In genomic region chr11:71426413-71426812, GRCh38 we compare ENCODE assay signal across 27 cellular contexts. TPM values are rescaled to one million over a fixed set of nuclear protein-coding genes. Genes with fewer than 3 reads are reported as not detected.
A peak's percentile ranks its signal among the peaks of the same experiment; 100 is the strongest.
DNase-seq lines count a peak whose midpoint lies in the region; ATAC-seq, FAIRE-seq and TF ChIP-seq lines count a peak whose summit lies in the region.
"Had no signal": no experiment of that assay in that cellular context is flagged by ENCODE, and none has a peak within 500 bp of the region (broad histone marks: within the 10 kb centered on the region; RNA-seq: fewer than 3 reads in every experiment).

No MANE protein-coding gene starts in this region.

- no peaks in the 10 kb centered on the region for H3K79me2 ChIP-seq in OCI-LY7 (ENCODE audit: insufficient read depth, low read depth, low read length)
- H3K79me2 ChIP-seq in mammary epithelial cell (ENCODE audit: insufficient read depth, low read length) = no peaks in the 10 kb centered on the region
- H3K79me2 ChIP-seq in keratinocyte (ENCODE audit: control insufficient read depth, insufficient read depth, low read length) = no peaks in the 10 kb centered on the region

- H2AFZ ChIP-seq in OCI-LY7 (ENCODE audit: low read length) (peak overlapping the region; percentile 47; the same call in 1 of the 2 replicates), mammary epithelial cell (ENCODE audit: low read depth, low read length) (no peak overlapping the region), keratinocyte (ENCODE audit: control insufficient read depth, low read length) (no peak overlapping the region)

- H3K36me3 ChIP-seq in OCI-LY7 (ENCODE audit: insufficient read depth, low read length) (no peaks in the 10 kb centered on the region), mammary epithelial cell (ENCODE audit: insufficient read depth, low read length) (no peaks in the 10 kb centered on the region), keratinocyte (ENCODE audit: control insufficient read depth in 2 of 2, extremely low read depth in 1 of 2, insufficient read depth in 2 of 2, low read length in 2 of 2) (no peaks in the 10 kb centered on the region), Peyer's patch (no peaks in the 10 kb centered on the region)
- H3K36me3 ChIP-seq: gastroesophageal sphincter, WERI-Rb-1 had no signal

- no TSS peak for BruUV-seq in OCI-LY7 (replicated peaks; lab: Mats Ljungman, UMichigan)
- no TSS peak for BruUV-seq in mammary epithelial cell (replicated peaks; lab: Mats Ljungman, UMichigan)

- H3K9ac ChIP-seq in mammary epithelial cell (ENCODE audit: insufficient read depth, low read length) (no peak overlapping the region), keratinocyte (ENCODE audit: control insufficient read depth, extremely low read depth, insufficient read depth, low read length) (no peak overlapping the region)

- DNase-seq in activated CD8-positive, alpha-beta T cell treated with anti-CD3 and anti-CD28 coated beads for 36 hours = no peak
- DNase-seq in activated CD8-positive, alpha-beta T cell treated with anti-CD3 and anti-CD28 coated beads, Interleukin-2, amount 10 ng/mL, durations not matched to agents 7 days and 5 days = no peak
- DNase-seq in OCI-LY7 (ENCODE audit: low spot score) (no peak), mammary epithelial cell (peak; percentile 26), keratinocyte (ENCODE audit: low read depth, low spot score) (no peak), Peyer's patch (no peak), NAMALWA (ENCODE audit: low spot score) (no peak), NCI-H2081 treated with DMSO at 0.1 percent for 48 hours (lab: John Stamatoyannopoulos, UW) (no peak)
- DNase-seq: activated naive CD4-positive, alpha-beta T cell treated with anti-CD3 and anti-CD28 coated beads for 36 hours; activated T-cell treated with anti-CD3 and anti-CD28 coated beads, Interleukin-2, amount 50 U/mL, for 1 hour; amniotic stem cell; DMS79 treated with DMSO at 0.1 percent for 48 hours; effector CD8-positive, alpha-beta T cell; hippocampal formation; IMR-90; left cardiac atrium; MV-4-11; NCI-H1436 treated with DMSO at 0.1 percent for 48 hours; NCI-H2107; NCI-H446; nephron progenitor cell; T-cell; WERI-Rb-1 had no signal

- no peaks in the 10 kb centered on the region for H4K20me1 ChIP-seq in OCI-LY7 (ENCODE audit: insufficient read depth, low read length)
- no peaks in the 10 kb centered on the region for H4K20me1 ChIP-seq in mammary epithelial cell (ENCODE audit: insufficient read depth, low read length)
- peaks cover 2% of the 10 kb centered on the region for H4K20me1 ChIP-seq in keratinocyte (ENCODE audit: control insufficient read depth, extremely low read depth, insufficient read depth, low read length)

- H3K4me1 ChIP-seq in OCI-LY7 (ENCODE audit: insufficient read depth, low read length, poor library complexity, severe bottlenecking) (peaks cover 35% of the 10 kb centered on the region), mammary epithelial cell (ENCODE audit: insufficient read depth, low read length) (peaks cover 29% of the 10 kb centered on the region), keratinocyte (ENCODE audit: control insufficient read depth, extremely low read depth, insufficient read depth, low read length) (peaks cover 15% of the 10 kb centered on the region), Peyer's patch (no peaks in the 10 kb centered on the region)
- H3K4me1 ChIP-seq: gastroesophageal sphincter had no signal

- no peak for TF ChIP-seq POLR2A in Peyer's patch (IDR thresholded peaks at IDR 0.05)

- no peaks in the 10 kb centered on the region for H3K9me2 ChIP-seq in OCI-LY7 (ENCODE audit: insufficient read depth, low read length)

- peaks cover 1% of the 10 kb centered on the region for H3K9me3 Mint-ChIP-seq in activated CD8-positive, alpha-beta T cell treated with anti-CD3 and anti-CD28 coated beads for 36 hours
- no peaks in the 10 kb centered on the region for H3K9me3 Mint-ChIP-seq in activated CD8-positive, alpha-beta T cell treated with anti-CD3 and anti-CD28 coated beads, Interleukin-2, amount 10 ng/mL, durations not matched to agents 7 days and 5 days (ENCODE audit: insufficient read depth)
- H3K9me3 Mint-ChIP-seq: activated naive CD4-positive, alpha-beta T cell treated with anti-CD3 and anti-CD28 coated beads for 36 hours; memory B cell; stimulated activated memory B cell treated with anti-CD40 and anti-IgM and Interleukin-4, amounts not matched to agents 10 μg/mL and 1 μg/mL and 100 μg/mL, for 72 hours; T-cell had no signal

- H3K9me1 ChIP-seq in keratinocyte (ENCODE audit: control insufficient read depth, extremely low read depth, insufficient read depth, low read length) = peaks cover 3% of the 10 kb centered on the region

- in situ Hi-C loops in mammary epithelial cell (cut with MboI; ENCODE audit: low sequenced_read_pairs in 2 of 2) = no loop called here

- H3K27ac ChIP-seq in OCI-LY7 (ENCODE audit: low read depth, low read length, poor library complexity, severe bottlenecking) (peak overlapping the region; percentile 25), mammary epithelial cell (ENCODE audit: insufficient read depth, low read depth, low read length) (no peak overlapping the region), keratinocyte (ENCODE audit: control insufficient read depth, insufficient read depth, low read length) (no peak overlapping the region), Peyer's patch (no peak overlapping the region)
- H3K27ac ChIP-seq: gastroesophageal sphincter, WERI-Rb-1 had no signal

- peak; percentile 14 for ATAC-seq in activated CD8-positive, alpha-beta T cell treated with anti-CD3 and anti-CD28 coated beads for 36 hours
- ATAC-seq in activated CD8-positive, alpha-beta T cell treated with anti-CD3 and anti-CD28 coated beads, Interleukin-2, amount 10 ng/mL, durations not matched to agents 7 days and 5 days = no peak
- ATAC-seq: gastroesophageal sphincter, T-cell had no signal

- peak overlapping the region; percentile 24 for H3K4me2 ChIP-seq in OCI-LY7 (ENCODE audit: low read length)
- no peak overlapping the region for H3K4me2 ChIP-seq in mammary epithelial cell (ENCODE audit: insufficient read depth, low read depth, low read length)
- H3K4me2 ChIP-seq in keratinocyte (ENCODE audit: control insufficient read depth, extremely low read depth, insufficient read depth, low read depth, low read length) = no peak overlapping the region

- no peak for TF ChIP-seq CTCF in activated CD8-positive, alpha-beta T cell treated with anti-CD3 and anti-CD28 coated beads for 36 hours (IDR thresholded peaks at IDR 0.05)
- no peak; the same call in 1 of the 2 replicates for TF ChIP-seq CTCF in OCI-LY7 (conservative IDR thresholded peaks at IDR 0.05; ENCODE audit: low read length)
- TF ChIP-seq CTCF in mammary epithelial cell (conservative IDR thresholded peaks at IDR 0.05 in 1 of 2, IDR thresholded peaks at IDR 0.05 in 1 of 2; ENCODE audit: extremely low read depth in 1 of 2, insufficient read depth in 1 of 2, low read depth in 1 of 2, low read length in 2 of 2) = no peak
- no peak for TF ChIP-seq CTCF in keratinocyte (optimal IDR thresholded peaks at IDR 0.05 in 1 of 3, IDR thresholded peaks at IDR 0.05 in 1 of 3, conservative IDR thresholded peaks at IDR 0.05 in 1 of 3; ENCODE audit: extremely low read depth in 1 of 3, insufficient read depth in 2 of 3, low read length in 3 of 3)
- TF ChIP-seq CTCF in Peyer's patch (IDR thresholded peaks at IDR 0.05) = peak in 1 of 6 experiments; percentile 5

- no peaks in the 10 kb centered on the region for H3K27me3 Mint-ChIP-seq in activated CD8-positive, alpha-beta T cell treated with anti-CD3 and anti-CD28 coated beads for 36 hours
- no peaks in the 10 kb centered on the region for H3K27me3 Mint-ChIP-seq in activated CD8-positive, alpha-beta T cell treated with anti-CD3 and anti-CD28 coated beads, Interleukin-2, amount 10 ng/mL, durations not matched to agents 7 days and 5 days (ENCODE audit: low read depth)
- H3K27me3 Mint-ChIP-seq: memory B cell; stimulated activated memory B cell treated with anti-CD40 and anti-IgM and Interleukin-4, amounts not matched to agents 10 μg/mL and 1 μg/mL and 100 μg/mL, for 72 hours had no signal

- WGBS in mammary epithelial cell (ENCODE audit: low coverage, missing lambda C conversion rate) = 98% methylated on average over 3 of the region's 3 CpGs

- H3K27ac Mint-ChIP-seq in activated CD8-positive, alpha-beta T cell treated with anti-CD3 and anti-CD28 coated beads for 36 hours = no peak overlapping the region
- H3K27ac Mint-ChIP-seq in activated CD8-positive, alpha-beta T cell treated with anti-CD3 and anti-CD28 coated beads, Interleukin-2, amount 10 ng/mL, durations not matched to agents 7 days and 5 days = no peak overlapping the region
- H3K27ac Mint-ChIP-seq: activated naive CD4-positive, alpha-beta T cell treated with anti-CD3 and anti-CD28 coated beads for 36 hours; memory B cell; nephron progenitor cell; stimulated activated memory B cell treated with anti-CD40 and anti-IgM and Interleukin-4, amounts not matched to agents 10 μg/mL and 1 μg/mL and 100 μg/mL, for 72 hours; T-cell had no signal

- H3K4me3 Mint-ChIP-seq in activated CD8-positive, alpha-beta T cell treated with anti-CD3 and anti-CD28 coated beads for 36 hours = no peak overlapping the region
- no peak overlapping the region for H3K4me3 Mint-ChIP-seq in activated CD8-positive, alpha-beta T cell treated with anti-CD3 and anti-CD28 coated beads, Interleukin-2, amount 10 ng/mL, durations not matched to agents 7 days and 5 days
- H3K4me3 Mint-ChIP-seq: activated naive CD4-positive, alpha-beta T cell treated with anti-CD3 and anti-CD28 coated beads for 36 hours; memory B cell; nephron progenitor cell; stimulated activated memory B cell treated with anti-CD40 and anti-IgM and Interleukin-4, amounts not matched to agents 10 μg/mL and 1 μg/mL and 100 μg/mL, for 72 hours; T-cell had no signal

- peak; percentile 32 for FAIRE-seq in keratinocyte (lab: Jason Lieb, UNC)
- FAIRE-seq: colon had no signal

- H3K9me3 ChIP-seq in OCI-LY7 (ENCODE audit: low read length) = no peaks in the 10 kb centered on the region
- no peaks in the 10 kb centered on the region for H3K9me3 ChIP-seq in mammary epithelial cell (replicated peaks; ENCODE audit: insufficient read depth, low read length)
- no peaks in the 10 kb centered on the region for H3K9me3 ChIP-seq in keratinocyte (ENCODE audit: control insufficient read depth, low read depth, low read length)
- no peaks in the 10 kb centered on the region for H3K9me3 ChIP-seq in Peyer's patch

- H3K27me3 ChIP-seq in mammary epithelial cell (ENCODE audit: insufficient read depth, low read length) = no peaks in the 10 kb centered on the region
- peaks cover 5% of the 10 kb centered on the region for H3K27me3 ChIP-seq in keratinocyte (ENCODE audit: control insufficient read depth, extremely low read depth, insufficient read depth, low read length)
- no peaks in the 10 kb centered on the region for H3K27me3 ChIP-seq in Peyer's patch

- intact Hi-C loops in activated CD8-positive, alpha-beta T cell treated with anti-CD3 and anti-CD28 coated beads for 36 hours (cut with micrococcal nuclease) = no loop called here
- intact Hi-C loops in OCI-LY7 (cut with micrococcal nuclease; ENCODE audit: unreplicated experiment) = loop anchor here (2.0 to 10.0 kb wide), 2 partner anchors 22 to 172 kb away; partner anchors contain the start of genes DHCR7 and SHANK2
- intact Hi-C loops in mammary epithelial cell (cut with micrococcal nuclease) = no loop called here

- POLR2A ChIA-PET in activated CD8-positive, alpha-beta T cell treated with anti-CD3 and anti-CD28 coated beads for 36 hours (lab: Charles Lee) = no interaction called here
- POLR2A ChIA-PET in activated CD8-positive, alpha-beta T cell treated with anti-CD3 and anti-CD28 coated beads, Interleukin-2, amount 10 ng/mL, durations not matched to agents 7 days and 5 days (lab: Charles Lee) = no interaction called here
- POLR2A ChIA-PET in OCI-LY7 (lab: Charles Lee) = interaction anchor here (0.9 to 1.5 kb wide), 5 partner anchors 13 to 967 kb away, joined by 3 to 5 read pairs (median 5); partner anchors contain the start of gene DHCR7

- dilution Hi-C loops in mammary epithelial cell (cut with HindIII; ENCODE audit: low sequenced_read_pairs) (loop anchor here (10.0 kb wide), 1 partner anchor 322 kb away; no protein-coding TSS in a partner anchor), keratinocyte (cut with MboI; ENCODE audit: extremely low pct_ligation_motif_present, low sequenced_read_pairs) (no loop called here)

- H3K36me3 Mint-ChIP-seq in activated CD8-positive, alpha-beta T cell treated with anti-CD3 and anti-CD28 coated beads for 36 hours (ENCODE audit: low read depth) = no peaks in the 10 kb centered on the region
- no peaks in the 10 kb centered on the region for H3K36me3 Mint-ChIP-seq in activated CD8-positive, alpha-beta T cell treated with anti-CD3 and anti-CD28 coated beads, Interleukin-2, amount 10 ng/mL, durations not matched to agents 7 days and 5 days (ENCODE audit: low read depth)
- H3K36me3 Mint-ChIP-seq: memory B cell; stimulated activated memory B cell treated with anti-CD40 and anti-IgM and Interleukin-4, amounts not matched to agents 10 μg/mL and 1 μg/mL and 100 μg/mL, for 72 hours; T-cell had no signal

- CTCF ChIA-PET in activated CD8-positive, alpha-beta T cell treated with anti-CD3 and anti-CD28 coated beads for 36 hours (lab: Charles Lee) = interaction anchor here (1.5 kb wide), 1 partner anchor 10 kb away, joined by 4 read pairs; no protein-coding TSS in a partner anchor
- CTCF ChIA-PET in activated CD8-positive, alpha-beta T cell treated with anti-CD3 and anti-CD28 coated beads, Interleukin-2, amount 10 ng/mL, durations not matched to agents 7 days and 5 days (lab: Charles Lee) = interaction anchor here (0.9 to 1.2 kb wide), 2 partner anchors 10 to 21 kb away, joined by 3 to 4 read pairs; partner anchors contain the start of gene DHCR7
- CTCF ChIA-PET in OCI-LY7 (lab: Charles Lee; ENCODE audit: unreplicated experiment) = interaction anchor here (0.6 to 1.7 kb wide), 2 partner anchors 52 to 83 kb away, joined by 3 to 6 read pairs; no protein-coding TSS in a partner anchor
- CTCF ChIA-PET in mammary epithelial cell (lab: Charles Lee; ENCODE audit: low non-redundant PET) = no interaction called here

- peaks cover 11% of the 10 kb centered on the region for H3K4me1 Mint-ChIP-seq in activated CD8-positive, alpha-beta T cell treated with anti-CD3 and anti-CD28 coated beads for 36 hours (ENCODE audit: low read depth)
- peaks cover 8% of the 10 kb centered on the region for H3K4me1 Mint-ChIP-seq in activated CD8-positive, alpha-beta T cell treated with anti-CD3 and anti-CD28 coated beads, Interleukin-2, amount 10 ng/mL, durations not matched to agents 7 days and 5 days (ENCODE audit: low read depth)

- no peak overlapping the region for H3K4me3 ChIP-seq in OCI-LY7 (ENCODE audit: low read depth, low read length, poor library complexity, severe bottlenecking)
- H3K4me3 ChIP-seq in mammary epithelial cell (replicated peaks in 1 of 3; ENCODE audit: insufficient read depth in 1 of 3, low read depth in 2 of 3, low read length in 3 of 3) = no peak overlapping the region
- H3K4me3 ChIP-seq in keratinocyte (ENCODE audit: control insufficient read depth in 2 of 3, extremely low read depth in 1 of 3, insufficient read depth in 2 of 3, low read depth in 1 of 3, low read length in 3 of 3) = no peak overlapping the region
- no peak overlapping the region for H3K4me3 ChIP-seq in Peyer's patch
- H3K4me3 ChIP-seq: gastroesophageal sphincter had no signal

RNA-seq across cellular contexts. Expression of gene DHCR7, which starts 21.8 kb away (rescaled TPM):
- 10 to 100 TPM; 66.4 to 68.9 TPM for total RNA-seq in activated CD8-positive, alpha-beta T cell treated with anti-CD3 and anti-CD28 coated beads for 36 hours
- total RNA-seq in activated CD8-positive, alpha-beta T cell treated with anti-CD3 and anti-CD28 coated beads, Interleukin-2, amount 10 ng/mL, durations not matched to agents 7 days and 5 days = 10 to 100 TPM; 57.9 to 58.8 TPM
- 25.8 and 33.4 TPM in 2 replicates for total RNA-seq in OCI-LY7 (2014; rRNA removed; shearing (Covaris generic))
- total RNA-seq in OCI-LY7 (2022) (88.5 and 110 TPM in 2 replicates), mammary epithelial cell (100 to 1,000 TPM in 1 of 2 donors, 10 to 100 TPM in 1; 62.8 to 231 TPM), Peyer's patch (100 to 1,000 TPM in 1 of 4 donors, 10 to 100 TPM in 2, 1 to 10 TPM in 1; 5.0 to 101 (median 36.8) TPM)
- polyA plus RNA-seq in mammary epithelial cell (173 TPM), keratinocyte (128 to 157 TPM (median 143 TPM) in 3 replicates)
- polyA minus RNA-seq in mammary epithelial cell (402 TPM), keratinocyte (153 to 420 TPM (median 173 TPM) in 3 replicates)
- 28.1 TPM for polyA plus RNA-seq in keratinocyte (2011; ENCODE audit: low read depth)
- 73.9 and 86.2 TPM in 2 replicates for polyA plus RNA-seq in keratinocyte (2011; cell fraction: cytosol; rRNA removed)
- 170 and 178 TPM in 2 replicates for polyA plus RNA-seq in keratinocyte (2011; cell fraction: nucleus; rRNA removed)
- polyA plus RNA-seq in keratinocyte (2012; ENCODE audit: low replicate concordance) = 68.2 and 194 TPM in 2 replicates
- polyA minus RNA-seq in keratinocyte (2011; cell fraction: cytosol; rRNA and poly(A)+ RNA removed) = 193 TPM
- polyA minus RNA-seq in keratinocyte (2011; cell fraction: nucleus; rRNA and poly(A)+ RNA removed) = 247 and 301 TPM in 2 replicates

RNA-seq across cellular contexts. Expression of gene NADSYN1, which starts 26.6 kb away (rescaled TPM):
- 100 to 1,000 TPM; 115 to 117 TPM for total RNA-seq in activated CD8-positive, alpha-beta T cell treated with anti-CD3 and anti-CD28 coated beads for 36 hours
- 100 to 1,000 TPM; 118 to 127 TPM for total RNA-seq in activated CD8-positive, alpha-beta T cell treated with anti-CD3 and anti-CD28 coated beads, Interleukin-2, amount 10 ng/mL, durations not matched to agents 7 days and 5 days
- 70.9 and 85.3 TPM in 2 replicates for total RNA-seq in OCI-LY7 (2014; rRNA removed; shearing (Covaris generic))
- total RNA-seq in OCI-LY7 (2022) = 121 and 122 TPM in 2 replicates
- total RNA-seq in mammary epithelial cell = 100 to 1,000 TPM in 1 of 2 donors, 10 to 100 TPM in 1; 84.9 to 103 TPM
- 45.9 TPM for polyA plus RNA-seq in mammary epithelial cell
- 51.4 TPM for polyA minus RNA-seq in mammary epithelial cell
- polyA plus RNA-seq in keratinocyte = 37.5 to 82.2 TPM (median 51.5 TPM) in 3 replicates
- 48.3 TPM for polyA plus RNA-seq in keratinocyte (2011; ENCODE audit: low read depth)
- polyA plus RNA-seq in keratinocyte (2011; cell fraction: cytosol; rRNA removed) = 39.8 and 51.4 TPM in 2 replicates
- 185 and 203 TPM in 2 replicates for polyA plus RNA-seq in keratinocyte (2011; cell fraction: nucleus; rRNA removed)
- polyA plus RNA-seq in keratinocyte (2012; ENCODE audit: low replicate concordance) = 42.8 and 82.1 TPM in 2 replicates
- polyA minus RNA-seq in keratinocyte = 75.9 to 132 TPM (median 80.7 TPM) in 3 replicates
- 48.3 TPM for polyA minus RNA-seq in keratinocyte (2011; cell fraction: cytosol; rRNA and poly(A)+ RNA removed)
- polyA minus RNA-seq in keratinocyte (2011; cell fraction: nucleus; rRNA and poly(A)+ RNA removed) = 79.8 and 87.4 TPM in 2 replicates
- 100 to 1,000 TPM; 183 to 349 (median 294) TPM for total RNA-seq in Peyer's patch
